Comparison of ENCODE assay signal across 13 cellular contexts in genomic region chr22:22287106-22287626, GRCh38. TPM values are rescaled to one million over a fixed set of nuclear protein-coding genes. Genes with fewer than 3 reads are reported as not detected.
"Had no signal": no experiment of that assay in that cellular context is flagged by ENCODE, and none has a peak within 500 bp of the region (broad histone marks: within the 10 kb centered on the region; RNA-seq: fewer than 3 reads in every experiment).

No MANE protein-coding gene starts in this region.

RNA-seq across cellular contexts. Expression of gene VPREB1, which starts 42.6 kb away (rescaled TPM):
- total RNA-seq: subcutaneous adipose tissue, suprapubic skin, temporal lobe, testis, thoracic aorta, thyroid gland, tibial nerve, transverse colon, upper lobe of left lung, upper lobe of right lung, ureter, urinary bladder, vagina had no signal
- polyA plus RNA-seq: urinary bladder had no signal
